15 cellular contexts compared by ENCODE assay signal in the genomic region with DNA sequence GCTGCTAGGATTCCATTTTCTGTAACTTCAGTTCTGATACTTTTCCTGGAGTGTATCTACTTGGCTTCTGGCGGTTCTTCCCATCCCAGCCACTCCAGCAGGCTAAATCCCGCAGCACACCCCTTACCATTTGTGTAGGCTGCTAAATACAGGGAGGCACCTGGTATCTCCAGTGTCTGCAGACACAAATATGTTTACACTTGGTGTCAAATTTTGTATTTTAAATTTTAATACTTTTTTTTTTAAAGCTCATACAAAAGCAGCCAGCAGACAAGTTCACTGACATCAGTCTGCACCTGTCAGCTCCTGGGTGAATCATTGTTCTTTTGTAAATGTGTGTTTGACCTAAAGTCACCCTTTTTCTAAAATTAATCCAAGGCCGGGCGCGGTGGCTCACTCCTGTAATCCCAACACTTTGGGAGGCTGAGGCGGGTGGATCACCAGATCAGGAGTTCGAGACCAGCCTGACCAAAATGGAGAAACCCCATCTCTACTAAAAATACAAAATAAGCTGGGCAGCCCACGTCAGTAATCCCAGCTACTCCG. TPM values are rescaled to one million over a fixed set of nuclear protein-coding genes. Genes with fewer than 3 reads are reported as not detected.
DNase-seq lines count a peak whose midpoint lies in the region; ATAC-seq and TF ChIP-seq lines count a peak whose summit lies in the region.
"Had no signal": no experiment of that assay in that cellular context is flagged by ENCODE, and none has a peak within 500 bp of the region (broad histone marks: within the 10 kb centered on the region; RNA-seq: fewer than 3 reads in every experiment).

No MANE protein-coding gene starts in this region.

- H3K27ac Mint-ChIP-seq in endodermal cell: no peak overlapping the region
- H3K27ac Mint-ChIP-seq in activated naive CD4-positive, alpha-beta T cell treated with anti-CD3 and anti-CD28 coated beads, Interleukin-2, amount 10 ng/mL, durations not matched to agents 7 days and 5 days: no peak overlapping the region
- no peak overlapping the region for H3K27ac Mint-ChIP-seq in stimulated activated memory B cell treated with anti-CD40 and anti-IgM and Interleukin-4, amounts not matched to agents 10 μg/mL and 1 μg/mL and 100 μg/mL, for 72 hours
- H3K27ac Mint-ChIP-seq: CD4-positive, CD25-positive, alpha-beta regulatory T cell had no signal

- CTCF ChIA-PET in activated naive CD4-positive, alpha-beta T cell treated with anti-CD3 and anti-CD28 coated beads, Interleukin-2, amount 10 ng/mL, durations not matched to agents 7 days and 5 days (lab: Charles Lee): interaction anchor here (0.9 to 1.0 kb wide), 2 partner anchors 16 to 31 kb away, joined by 3 read pairs; partner anchors contain the start of gene ZNF551

- ATAC-seq in stimulated activated memory B cell treated with anti-CD40 and anti-IgM and Interleukin-4, amounts not matched to agents 10 μg/mL and 1 μg/mL and 100 μg/mL, for 72 hours: no peak
- no peak for ATAC-seq in HG02642 (IDR thresholded peaks at IDR 0.05; ENCODE audit: poor library complexity, unreplicated experiment)

- H3K27ac ChIP-seq in endodermal cell (ENCODE audit: low read depth, low read length) (no peak overlapping the region), neuronal stem cell (replicated peaks; ENCODE audit: low read length) (no peak overlapping the region)
- H3K27ac ChIP-seq: epithelial cell of prostate had no signal

- peak; percentile 5 for DNase-seq in NCI-H2171 treated with DMSO at 0.1 percent for 48 hours (lab: John Stamatoyannopoulos, UW)
- no peak for DNase-seq in NCI-H2171 (lab: John Stamatoyannopoulos, UW)
- DNase-seq in NCI-H146 treated with DMSO at 0.1 percent for 48 hours (lab: John Stamatoyannopoulos, UW; ENCODE audit: unreplicated experiment): peak; percentile 92
- DNase-seq in endodermal cell: no peak
- no peak for DNase-seq in neuronal stem cell (ENCODE audit: low spot score)
- no peak for DNase-seq in activated naive CD4-positive, alpha-beta T cell treated with anti-CD3 and anti-CD28 coated beads, Interleukin-2, amount 10 ng/mL, durations not matched to agents 7 days and 5 days
- DNase-seq: activated CD4-positive, CD25-positive, alpha-beta regulatory T cell treated with anti-CD3 and anti-CD28 coated beads, Interleukin-2, amount 50 U/mL, for 72 hours; activated T-cell treated with anti-CD3 and anti-CD28 coated beads for 4 hours; amniotic stem cell; CD4-positive, CD25-positive, alpha-beta regulatory T cell; NCI-H226; stimulated activated naive CD4-positive, alpha-beta T cell treated with Interleukin-2 at 50 U/mL for 16 hours had no signal

- H3K4me3 Mint-ChIP-seq in endodermal cell: peak overlapping the region; percentile 63
- no peak overlapping the region for H3K4me3 Mint-ChIP-seq in activated naive CD4-positive, alpha-beta T cell treated with anti-CD3 and anti-CD28 coated beads, Interleukin-2, amount 10 ng/mL, durations not matched to agents 7 days and 5 days
- H3K4me3 Mint-ChIP-seq in stimulated activated memory B cell treated with anti-CD40 and anti-IgM and Interleukin-4, amounts not matched to agents 10 μg/mL and 1 μg/mL and 100 μg/mL, for 72 hours: no peak overlapping the region

- H4K91ac ChIP-seq in neuronal stem cell (ENCODE audit: low read depth, low read length, poor library complexity): no peak overlapping the region

- no peaks in the 10 kb centered on the region for H3K4me1 Mint-ChIP-seq in endodermal cell
- H3K4me1 Mint-ChIP-seq in activated naive CD4-positive, alpha-beta T cell treated with anti-CD3 and anti-CD28 coated beads, Interleukin-2, amount 10 ng/mL, durations not matched to agents 7 days and 5 days: peaks cover 3% of the 10 kb centered on the region
- H3K4me1 Mint-ChIP-seq in stimulated activated memory B cell treated with anti-CD40 and anti-IgM and Interleukin-4, amounts not matched to agents 10 μg/mL and 1 μg/mL and 100 μg/mL, for 72 hours: peaks cover 12% of the 10 kb centered on the region

- H2BK15ac ChIP-seq in neuronal stem cell (ENCODE audit: low read length): no peak overlapping the region

- no peak overlapping the region for H3K23ac ChIP-seq in neuronal stem cell (ENCODE audit: low read depth, low read length, poor library complexity)

- no peak for TF ChIP-seq CTCF in endodermal cell (conservative IDR thresholded peaks at IDR 0.05)

- H3K9me3 Mint-ChIP-seq in endodermal cell: no peaks in the 10 kb centered on the region
- peaks cover 7% of the 10 kb centered on the region for H3K9me3 Mint-ChIP-seq in activated naive CD4-positive, alpha-beta T cell treated with anti-CD3 and anti-CD28 coated beads, Interleukin-2, amount 10 ng/mL, durations not matched to agents 7 days and 5 days
- no peaks in the 10 kb centered on the region for H3K9me3 Mint-ChIP-seq in stimulated activated memory B cell treated with anti-CD40 and anti-IgM and Interleukin-4, amounts not matched to agents 10 μg/mL and 1 μg/mL and 100 μg/mL, for 72 hours

- no peak overlapping the region for H2BK120ac ChIP-seq in neuronal stem cell (ENCODE audit: low read depth, low read length)

- WGBS in endodermal cell (ENCODE audit: insufficient coverage in 1 of 2, insufficient read length in 1 of 2), 2 experiments: 93 to 100% methylated on average over 2 to 9 of the region's 9 CpGs
- no CpG with 5 or more reads among the region's 9 CpGs for WGBS in neuronal stem cell (ENCODE audit: extremely low coverage in 2 of 2, insufficient read length in 2 of 2, insufficient replicate concordance in 1 of 2), 2 donors

- no peak overlapping the region for H3K4ac ChIP-seq in neuronal stem cell (ENCODE audit: low read length)

- H2AK5ac ChIP-seq in neuronal stem cell (ENCODE audit: low read depth, low read length): no peak overlapping the region

- H2AFZ ChIP-seq in neuronal stem cell (ENCODE audit: low read length): peak overlapping the region; percentile 95

- no peaks in the 10 kb centered on the region for H3K36me3 Mint-ChIP-seq in endodermal cell (ENCODE audit: low read depth)
- no peaks in the 10 kb centered on the region for H3K36me3 Mint-ChIP-seq in activated naive CD4-positive, alpha-beta T cell treated with anti-CD3 and anti-CD28 coated beads, Interleukin-2, amount 10 ng/mL, durations not matched to agents 7 days and 5 days
- no peaks in the 10 kb centered on the region for H3K36me3 Mint-ChIP-seq in stimulated activated memory B cell treated with anti-CD40 and anti-IgM and Interleukin-4, amounts not matched to agents 10 μg/mL and 1 μg/mL and 100 μg/mL, for 72 hours
- H3K36me3 Mint-ChIP-seq: CD4-positive, CD25-positive, alpha-beta regulatory T cell had no signal

- H2BK5ac ChIP-seq in neuronal stem cell (ENCODE audit: low read length): no peak overlapping the region

- no peak overlapping the region for H3K9ac ChIP-seq in endodermal cell (ENCODE audit: extremely low read depth, low read length, poor library complexity, severe bottlenecking)
- no peak overlapping the region for H3K9ac ChIP-seq in neuronal stem cell (ENCODE audit: low read depth, low read length, poor library complexity)

- no peaks in the 10 kb centered on the region for H3K36me3 ChIP-seq in endodermal cell (ENCODE audit: control insufficient read depth, insufficient read depth, low read length)
- no peaks in the 10 kb centered on the region for H3K36me3 ChIP-seq in neuronal stem cell (replicated peaks in 1 of 2; ENCODE audit: control insufficient read depth in 2 of 2, insufficient read depth in 2 of 2, low read length in 2 of 2)

- H3K27me3 Mint-ChIP-seq in endodermal cell (ENCODE audit: insufficient read depth): peaks cover 23% of the 10 kb centered on the region
- peaks cover 24% of the 10 kb centered on the region for H3K27me3 Mint-ChIP-seq in activated naive CD4-positive, alpha-beta T cell treated with anti-CD3 and anti-CD28 coated beads, Interleukin-2, amount 10 ng/mL, durations not matched to agents 7 days and 5 days
- H3K27me3 Mint-ChIP-seq in stimulated activated memory B cell treated with anti-CD40 and anti-IgM and Interleukin-4, amounts not matched to agents 10 μg/mL and 1 μg/mL and 100 μg/mL, for 72 hours: peaks cover 41% of the 10 kb centered on the region

- no peak overlapping the region for H3K4me3 ChIP-seq in endodermal cell (ENCODE audit: low read length)
- peak overlapping the region in 1 of 2 donors; percentile 50 for H3K4me3 ChIP-seq in neuronal stem cell (ENCODE audit: low read length in 2 of 2)

- H3K14ac ChIP-seq in neuronal stem cell (ENCODE audit: low read length): no peak overlapping the region

- no peaks in the 10 kb centered on the region for H3K9me3 ChIP-seq in endodermal cell (ENCODE audit: control insufficient read depth, low read length)
- H3K9me3 ChIP-seq in neuronal stem cell (replicated peaks in 1 of 2; ENCODE audit: control insufficient read depth in 2 of 2, insufficient read depth in 1 of 2, low read depth in 1 of 2, low read length in 2 of 2): no peaks in the 10 kb centered on the region

- no peak overlapping the region for H3K18ac ChIP-seq in neuronal stem cell (ENCODE audit: low read length)

- no peaks in the 10 kb centered on the region for H3K4me1 ChIP-seq in endodermal cell (ENCODE audit: control insufficient read depth, insufficient read depth, low read length)
- peaks cover 5% of the 10 kb centered on the region in 2 donors for H3K4me1 ChIP-seq in neuronal stem cell (ENCODE audit: control insufficient read depth in 2 of 2, insufficient read depth in 1 of 2, low read depth in 1 of 2, low read length in 2 of 2)

- H4K8ac ChIP-seq in neuronal stem cell (ENCODE audit: low read depth, low read length): no peak overlapping the region

- H3K4me2 ChIP-seq in neuronal stem cell (ENCODE audit: insufficient read depth, low read length, poor library complexity, severe bottlenecking): no peak overlapping the region

- H3K27me3 ChIP-seq in endodermal cell (ENCODE audit: control insufficient read depth, insufficient read depth, low read length, poor library complexity, severe bottlenecking): peaks cover 35% of the 10 kb centered on the region
- peaks cover 0 to 3% (median 2%) of the 10 kb centered on the region in 3 experiments for H3K27me3 ChIP-seq in neuronal stem cell (ENCODE audit: control insufficient read depth in 3 of 3, insufficient read depth in 3 of 3, low read depth in 1 of 3, low read length in 3 of 3)

- H3K79me1 ChIP-seq in neuronal stem cell (ENCODE audit: low read depth, low read length): no peaks in the 10 kb centered on the region

- no peak overlapping the region for H2BK12ac ChIP-seq in neuronal stem cell (ENCODE audit: low read length)

RNA-seq across cellular contexts. Expression of gene ZSCAN4, which starts 3.4 kb away (rescaled TPM):
- total RNA-seq in endodermal cell: not detected
- polyA plus RNA-seq in endodermal cell (2013, experiment 1 of 2): not detected
- not detected for polyA plus RNA-seq in endodermal cell (2013, experiment 2 of 2)
- 0.03 TPM for polyA plus RNA-seq in neuronal stem cell (2013, experiment 1 of 2)
- not detected for polyA plus RNA-seq in neuronal stem cell (2013, experiment 2 of 2)
- total RNA-seq: CD4-positive, CD25-positive, alpha-beta regulatory T cell had no signal
- polyA plus RNA-seq: CD4-positive, CD25-positive, alpha-beta regulatory T cell had no signal

RNA-seq across cellular contexts. Expression of gene ZNF551, which starts 16.4 kb away (rescaled TPM):
- total RNA-seq in endodermal cell: 10 to 100 TPM; 15.2 to 19.0 TPM
- 11.3 TPM for polyA plus RNA-seq in endodermal cell (2013, experiment 1 of 2)
- 10.3 TPM for polyA plus RNA-seq in endodermal cell (2013, experiment 2 of 2)
- polyA plus RNA-seq in neuronal stem cell (2013, experiment 1 of 2): 6.4 TPM
- polyA plus RNA-seq in neuronal stem cell (2013, experiment 2 of 2): 6.7 TPM

RNA-seq across cellular contexts. Expression of gene ZNF211, which starts 32.4 kb away (rescaled TPM):
- total RNA-seq in endodermal cell: 10 to 100 TPM; 17.4 to 20.7 TPM
- polyA plus RNA-seq in endodermal cell (2013, experiment 1 of 2): 20.9 TPM
- 22.5 TPM for polyA plus RNA-seq in endodermal cell (2013, experiment 2 of 2)
- 10.2 TPM for polyA plus RNA-seq in neuronal stem cell (2013, experiment 1 of 2)
- polyA plus RNA-seq in neuronal stem cell (2013, experiment 2 of 2): 10.6 TPM

RNA-seq across cellular contexts. Expression of gene ZNF154, which starts 43.7 kb away (rescaled TPM):
- 10 to 100 TPM; 15.9 to 21.2 TPM for total RNA-seq in endodermal cell
- 16.4 TPM for polyA plus RNA-seq in endodermal cell (2013, experiment 1 of 2)
- polyA plus RNA-seq in endodermal cell (2013, experiment 2 of 2): 13.3 TPM
- polyA plus RNA-seq in neuronal stem cell (2013, experiment 1 of 2): 8.4 TPM
- 8.3 TPM for polyA plus RNA-seq in neuronal stem cell (2013, experiment 2 of 2)

RNA-seq across cellular contexts. Expression of gene ZNF134, which starts 51.3 kb away (rescaled TPM):
- 10 to 100 TPM; 30.8 to 37.5 TPM for total RNA-seq in endodermal cell
- 21.0 TPM for polyA plus RNA-seq in endodermal cell (2013, experiment 1 of 2)
- 21.2 TPM for polyA plus RNA-seq in endodermal cell (2013, experiment 2 of 2)
- 13.1 TPM for polyA plus RNA-seq in neuronal stem cell (2013, experiment 1 of 2)
- polyA plus RNA-seq in neuronal stem cell (2013, experiment 2 of 2): 13.1 TPM

Comparison
In these comparisons a context has a peak if more than half of its experiments do, and no peak if none do; other contexts are left out.
1. DNase-seq: peak in NCI-H2171 treated with DMSO at 0.1 percent for 48 hours (single experiment) and NCI-H146 treated with DMSO at 0.1 percent for 48 hours (single experiment); none in NCI-H2171 (single experiment), endodermal cell (single experiment), neuronal stem cell (single experiment) and activated naive CD4-positive, alpha-beta T cell treated with anti-CD3 and anti-CD28 coated beads, Interleukin-2, amount 10 ng/mL, durations not matched to agents 7 days and 5 days (single experiment).